Comparison of ENCODE assay signal across 19 cellular contexts in genomic region chr2:54366487-54367280, GRCh38.
DNase-seq lines count a peak whose midpoint lies in the region; ATAC-seq, FAIRE-seq and TF ChIP-seq lines count a peak whose summit lies in the region.
"Had no signal": no experiment of that assay in that cellular context is flagged by ENCODE, and none has a peak within 500 bp of the region (broad histone marks: within the 10 kb centered on the region; RNA-seq: fewer than 3 reads in every experiment).

No MANE protein-coding gene starts in this region.

- H3K4me2 ChIP-seq in HepG2 (ENCODE audit: low read depth, low read length): no peak overlapping the region

- CTCF ChIA-PET in HepG2 (lab: Yijun Ruan, JAX; ENCODE audit: low intra/inter-chr PET ratio, low total read pairs): no interaction called here

- no peak overlapping the region for H2AFZ ChIP-seq in HepG2 (ENCODE audit: low read length)

- no peak overlapping the region for H3K27ac ChIP-seq in HepG2 (ENCODE audit: extremely low read length, insufficient read depth, low read length)
- H3K27ac ChIP-seq in right lobe of liver: no peak overlapping the region
- H3K27ac ChIP-seq: SJCRH30 had no signal

- H4K20me1 ChIP-seq in HepG2 (ENCODE audit: insufficient read depth, low read length): no peaks in the 10 kb centered on the region

- BruUV-seq in HepG2 (replicated peaks; lab: Mats Ljungman, UMichigan): no TSS peak

- H3K4me3 ChIP-seq in HepG2 (replicated peaks in 1 of 3; ENCODE audit: insufficient read depth in 1 of 3, low read depth in 2 of 3, low read length in 3 of 3) (no peak overlapping the region), right lobe of liver (no peak overlapping the region), adipocyte (ENCODE audit: low read length) (peak overlapping the region; percentile 51), fibroblast of the aortic adventitia (ENCODE audit: low read depth, low read length) (no peak overlapping the region)
- H3K4me3 ChIP-seq: SJCRH30 had no signal

- TF ChIP-seq EP300 in HepG2 (IDR thresholded peaks at IDR 0.05; ENCODE audit: low read depth in 2 of 2, low read length in 2 of 2): no peak
- TF ChIP-seq EP300 in HepG2 (CRISPR knock-in tag; IDR thresholded peaks at IDR 0.05; ENCODE audit: borderline replicate concordance): no peak

- TF ChIP-seq RAD21 in HepG2 (CRISPR knock-in tag; IDR thresholded peaks at IDR 0.05): no peak

- no peaks in the 10 kb centered on the region for H3K79me2 ChIP-seq in HepG2 (ENCODE audit: insufficient read depth, low read length)

- POLR2A ChIA-PET in HepG2 (lab: Yijun Ruan, JAX): no interaction called here

- H3K4me1 ChIP-seq in HepG2 (ENCODE audit: insufficient read depth, low read length): peaks cover 14% of the 10 kb centered on the region
- H3K4me1 ChIP-seq in right lobe of liver: no peaks in the 10 kb centered on the region
- H3K4me1 ChIP-seq in adipocyte (ENCODE audit: control insufficient read depth, insufficient read depth, low read length): peaks cover 37% of the 10 kb centered on the region

- in situ Hi-C loops in HepG2 (cut with HindIII; ENCODE audit: extremely low pct_ligation_motif_present, low pct_unique_long_range_greater_than_20kb): no loop called here

- no peak for FAIRE-seq in HepG2 (lab: Jason Lieb, UNC)
- FAIRE-seq: H1 had no signal

- H3K27me3 ChIP-seq in HepG2 (ENCODE audit: control insufficient read depth in 1 of 2, insufficient read depth in 2 of 2, low read length in 2 of 2): peaks cover 1 to 24% of the 10 kb centered on the region in 2 experiments; a peak in 2 of 5 replicates
- no peaks in the 10 kb centered on the region for H3K27me3 ChIP-seq in right lobe of liver
- no peaks in the 10 kb centered on the region for H3K27me3 ChIP-seq in adipocyte (replicated peaks; ENCODE audit: control insufficient read depth, insufficient read depth, low read length)
- H3K27me3 ChIP-seq: SJCRH30 had no signal

- ATAC-seq in HepG2 (no peak), right lobe of liver (no peak), GM21723 (IDR thresholded peaks at IDR 0.05; ENCODE audit: unreplicated experiment) (no peak)

- 33% methylated on average over 3 of the region's 3 CpGs for WGBS in HepG2 (ENCODE audit: low lambda C conversion rate)
- WGBS in right lobe of liver (ENCODE audit: insufficient coverage, low coverage, low lambda C conversion rate, missing lambda C conversion rate): 52% methylated on average over 3 of the region's 3 CpGs

- H3K36me3 ChIP-seq in HepG2 (replicated peaks in 1 of 2; ENCODE audit: control insufficient read depth in 1 of 2, insufficient read depth in 2 of 2, low read length in 2 of 2) (no peaks in the 10 kb centered on the region), right lobe of liver (no peaks in the 10 kb centered on the region), adipocyte (ENCODE audit: control insufficient read depth, insufficient read depth, low read length, severe bottlenecking) (no peaks in the 10 kb centered on the region)
- H3K36me3 ChIP-seq: SJCRH30 had no signal

- H3K9me3 ChIP-seq in HepG2 (ENCODE audit: low read length) (peaks cover 23% of the 10 kb centered on the region), right lobe of liver (no peaks in the 10 kb centered on the region), adipocyte (ENCODE audit: control insufficient read depth, low read length) (peaks cover 27% of the 10 kb centered on the region)

- no peak overlapping the region for H3K9ac ChIP-seq in HepG2 (ENCODE audit: insufficient read depth, low read depth, low read length)
- no peak overlapping the region for H3K9ac ChIP-seq in adipocyte (ENCODE audit: low read length)

- TF ChIP-seq POLR2A in HepG2 (IDR thresholded peaks at IDR 0.05; ENCODE audit: insufficient read depth in 1 of 2, low read depth in 2 of 2, low read length in 2 of 2): no peak
- no peak for TF ChIP-seq POLR2A in right lobe of liver (IDR thresholded peaks at IDR 0.05)

- TF ChIP-seq CTCF in HepG2 (CRISPR knock-in tag; IDR thresholded peaks at IDR 0.05) (no peak), right lobe of liver (IDR thresholded peaks at IDR 0.05) (no peak), fibroblast of the aortic adventitia (IDR thresholded peaks at IDR 0.05; ENCODE audit: insufficient read depth, low read length) (no peak)

- intact Hi-C loops in HepG2 (cut with micrococcal nuclease; ENCODE audit: unreplicated experiment): no loop called here
- intact Hi-C loops in right lobe of liver (cut with DNase I): no loop called here

- DNase-seq in HepG2 (ENCODE audit: low spot score): no peak
- no peak for DNase-seq in right lobe of liver
- no peak for DNase-seq in adipocyte (ENCODE audit: low read depth)
- DNase-seq in fibroblast of the aortic adventitia (ENCODE audit: low read depth): peak; percentile 19
- no peak for DNase-seq in GM19240 (ENCODE audit: insufficient read length, low spot score)
- no peak for DNase-seq in activated CD8-positive, alpha-beta memory T cell treated with anti-CD3 and anti-CD28 coated beads, Interleukin-2, amount 50 U/mL, for 4 hours
- DNase-seq in cortex of kidney (lab: John Stamatoyannopoulos, UW): no peak
- DNase-seq: 8988T; Calu3; CD4-positive, alpha-beta memory T cell; DMS53; Kasumi-1; NCI-H2029 treated with DMSO at 0.1 percent for 48 hours; NCI-H2171 treated with DMSO at 0.1 percent for 48 hours; NCI-H446 treated with DMSO at 0.1 percent for 48 hours; NCI-H748 treated with DMSO at 0.1 percent for 48 hours; SJCRH30 had no signal

TF ChIP-seq in HepG2, 621 proteins besides CTCF, POLR2A, EP300 and RAD21:
- TF ChIP-seq, protein P1, sequence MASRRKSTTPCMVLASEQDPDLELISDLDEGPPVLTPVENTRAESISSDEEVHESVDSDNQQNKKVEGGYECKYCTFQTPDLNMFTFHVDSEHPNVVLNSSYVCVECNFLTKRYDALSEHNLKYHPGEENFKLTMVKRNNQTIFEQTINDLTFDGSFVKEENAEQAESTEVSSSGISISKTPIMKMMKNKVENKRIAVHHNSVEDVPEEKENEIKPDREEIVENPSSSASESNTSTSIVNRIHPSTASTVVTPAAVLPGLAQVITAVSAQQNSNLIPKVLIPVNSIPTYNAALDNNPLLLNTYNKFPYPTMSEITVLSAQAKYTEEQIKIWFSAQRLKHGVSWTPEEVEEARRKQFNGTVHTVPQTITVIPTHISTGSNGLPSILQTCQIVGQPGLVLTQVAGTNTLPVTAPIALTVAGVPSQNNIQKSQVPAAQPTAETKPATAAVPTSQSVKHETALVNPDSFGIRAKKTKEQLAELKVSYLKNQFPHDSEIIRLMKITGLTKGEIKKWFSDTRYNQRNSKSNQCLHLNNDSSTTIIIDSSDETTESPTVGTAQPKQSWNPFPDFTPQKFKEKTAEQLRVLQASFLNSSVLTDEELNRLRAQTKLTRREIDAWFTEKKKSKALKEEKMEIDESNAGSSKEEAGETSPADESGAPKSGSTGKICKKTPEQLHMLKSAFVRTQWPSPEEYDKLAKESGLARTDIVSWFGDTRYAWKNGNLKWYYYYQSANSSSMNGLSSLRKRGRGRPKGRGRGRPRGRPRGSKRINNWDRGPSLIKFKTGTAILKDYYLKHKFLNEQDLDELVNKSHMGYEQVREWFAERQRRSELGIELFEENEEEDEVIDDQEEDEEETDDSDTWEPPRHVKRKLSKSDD (CRISPR knock-in tag; IDR thresholded peaks at IDR 0.05; ENCODE audit: low read depth): no peak
- TF ChIP-seq BRF2 (CRISPR knock-in tag; IDR thresholded peaks at IDR 0.05) (no peak), ZSCAN22 (CRISPR knock-in tag; IDR thresholded peaks at IDR 0.05) (no peak), ZNF674 (CRISPR knock-in tag; IDR thresholded peaks at IDR 0.05; ENCODE audit: low read depth) (no peak), ZNF616 (CRISPR knock-in tag; IDR thresholded peaks at IDR 0.05; ENCODE audit: low read depth) (no peak), ZNF317 (CRISPR knock-in tag; IDR thresholded peaks at IDR 0.05) (peak; percentile 80)
